Comparison of ENCODE assay signal across 16 cellular contexts in genomic region chr5:53006920-53007890, GRCh38. TPM values are rescaled to one million over a fixed set of nuclear protein-coding genes. Genes with fewer than 3 reads are reported as not detected.
A peak's percentile ranks its signal among the peaks of the same experiment; 100 is the strongest.
DNase-seq lines count a peak whose midpoint lies in the region; ATAC-seq lines count a peak whose summit lies in the region.
"Had no signal": no experiment of that assay in that cellular context is flagged by ENCODE, and none has a peak within 500 bp of the region (broad histone marks: within the 10 kb centered on the region; RNA-seq: fewer than 3 reads in every experiment).

No MANE protein-coding gene starts in this region.

- peak overlapping the region; percentile 65 for H2AK5ac ChIP-seq in mesenchymal stem cell (ENCODE audit: low read length, severe bottlenecking)

- peaks cover 12% of the 10 kb centered on the region for H3K79me1 ChIP-seq in mesenchymal stem cell (replicated peaks; ENCODE audit: low read length, poor library complexity, severe bottlenecking)

- DNase-seq in activated CD4-positive, alpha-beta T cell treated with anti-CD3 and anti-CD28 coated beads, Interleukin-2, amount 10 ng/mL, durations not matched to agents 7 days and 5 days: no peak
- DNase-seq in activated CD4-positive, alpha-beta T cell treated with anti-CD3 and anti-CD28 coated beads, Interleukin-2, amount 50 U/mL, for 1 hour: no peak
- DNase-seq in OCI-M1 (lab: John Stamatoyannopoulos, UW): peak; percentile 58
- DNase-seq in adipocyte (ENCODE audit: low read depth): no peak
- peak; percentile 54 for DNase-seq in mesenchymal stem cell
- no peak for DNase-seq in A172 (ENCODE audit: low spot score)
- DNase-seq: activated T-cell treated with anti-CD3 and anti-CD28 coated beads for 4 hours, NCI-H1417 treated with DMSO at 0.1 percent for 48 hours, NCI-H226, upper lobe of right lung had no signal

- H3K27ac ChIP-seq in mesenchymal stem cell (ENCODE audit: low read length, poor library complexity, severe bottlenecking): no peak overlapping the region
- H3K27ac ChIP-seq: gastroesophageal sphincter, upper lobe of right lung had no signal

- H2BK12ac ChIP-seq in mesenchymal stem cell (ENCODE audit: low read length in 2 of 2): no peak overlapping the region

- peaks cover 75% of the 10 kb centered on the region for H3K4me1 Mint-ChIP-seq in activated CD4-positive, alpha-beta T cell treated with anti-CD3 and anti-CD28 coated beads, Interleukin-2, amount 10 ng/mL, durations not matched to agents 7 days and 5 days

- no peak overlapping the region for H4K8ac ChIP-seq in mesenchymal stem cell (ENCODE audit: low read length)

- H3K9me3 Mint-ChIP-seq in activated CD4-positive, alpha-beta T cell treated with anti-CD3 and anti-CD28 coated beads, Interleukin-2, amount 10 ng/mL, durations not matched to agents 7 days and 5 days: peaks cover 4% of the 10 kb centered on the region
- H3K9me3 Mint-ChIP-seq: stimulated activated effector memory CD8-positive, alpha-beta T cell treated with anti-CD3 and anti-CD28 coated beads, Interleukin-12 subunit alpha, Interleukin-12 subunit beta, amount 100 ng/mL, for 72 hours had no signal

- no peak overlapping the region for H3K23ac ChIP-seq in mesenchymal stem cell (ENCODE audit: low read length in 2 of 2)

- peaks cover 15% of the 10 kb centered on the region for H3K36me3 Mint-ChIP-seq in activated CD4-positive, alpha-beta T cell treated with anti-CD3 and anti-CD28 coated beads, Interleukin-2, amount 10 ng/mL, durations not matched to agents 7 days and 5 days (ENCODE audit: low read depth)

- H3K9ac ChIP-seq in adipocyte (ENCODE audit: low read length) (peak overlapping the region; percentile 14), mesenchymal stem cell (ENCODE audit: low read length) (peak overlapping the region; percentile 37)

- no peak overlapping the region for H2AFZ ChIP-seq in mesenchymal stem cell (ENCODE audit: low read depth, low read length)

- ATAC-seq in HG03135 (IDR thresholded peaks at IDR 0.05; ENCODE audit: unreplicated experiment) (no peak), GM19351 (IDR thresholded peaks at IDR 0.05; ENCODE audit: unreplicated experiment) (no peak)
- ATAC-seq: gastroesophageal sphincter; K562; sciatic nerve; stimulated activated effector memory CD8-positive, alpha-beta T cell treated with anti-CD3 and anti-CD28 coated beads, Interleukin-12 subunit alpha, Interleukin-12 subunit beta, amount 100 ng/mL, for 72 hours; upper lobe of right lung had no signal

- peak overlapping the region in 1 of 2 experiments; percentile 54 for H3K18ac ChIP-seq in mesenchymal stem cell (ENCODE audit: low read depth in 1 of 2, low read length in 2 of 2)

- peak overlapping the region; percentile 9 for H3K4me3 Mint-ChIP-seq in activated CD4-positive, alpha-beta T cell treated with anti-CD3 and anti-CD28 coated beads, Interleukin-2, amount 10 ng/mL, durations not matched to agents 7 days and 5 days
- H3K4me3 Mint-ChIP-seq: stimulated activated effector memory CD8-positive, alpha-beta T cell treated with anti-CD3 and anti-CD28 coated beads, Interleukin-12 subunit alpha, Interleukin-12 subunit beta, amount 100 ng/mL, for 72 hours had no signal

- H4K91ac ChIP-seq in mesenchymal stem cell (ENCODE audit: low read length): no peak overlapping the region

- H3K4me1 ChIP-seq in adipocyte (ENCODE audit: control insufficient read depth, insufficient read depth, low read length) (peaks cover 16% of the 10 kb centered on the region), mesenchymal stem cell (ENCODE audit: control insufficient read depth, insufficient read depth, low read depth, low read length) (no peaks in the 10 kb centered on the region)

- H3K27me3 Mint-ChIP-seq in activated CD4-positive, alpha-beta T cell treated with anti-CD3 and anti-CD28 coated beads, Interleukin-2, amount 10 ng/mL, durations not matched to agents 7 days and 5 days: peaks cover 5% of the 10 kb centered on the region

- H3K14ac ChIP-seq in mesenchymal stem cell (ENCODE audit: low read length in 2 of 2): no peak overlapping the region

- H3K27me3 ChIP-seq in adipocyte (replicated peaks; ENCODE audit: control insufficient read depth, insufficient read depth, low read length) (no peaks in the 10 kb centered on the region), mesenchymal stem cell (ENCODE audit: control insufficient read depth in 1 of 2, insufficient read depth in 1 of 2, low read length in 2 of 2) (no peaks in the 10 kb centered on the region)
- H3K27me3 ChIP-seq: gastroesophageal sphincter, upper lobe of right lung had no signal

- H3K4me3 ChIP-seq in adipocyte (ENCODE audit: low read length): peak overlapping the region; percentile 56
- no peak overlapping the region for H3K4me3 ChIP-seq in mesenchymal stem cell (ENCODE audit: insufficient read depth in 1 of 2, low read depth in 1 of 2, low read length in 2 of 2)
- H3K4me3 ChIP-seq: gastroesophageal sphincter, K562, upper lobe of right lung had no signal

- H3K9me3 ChIP-seq in adipocyte (ENCODE audit: control insufficient read depth, low read length): no peaks in the 10 kb centered on the region
- H3K9me3 ChIP-seq in mesenchymal stem cell (ENCODE audit: control insufficient read depth, low read length): no peaks in the 10 kb centered on the region
- H3K9me3 ChIP-seq: gastroesophageal sphincter, upper lobe of right lung had no signal

- CTCF ChIA-PET in activated CD4-positive, alpha-beta T cell treated with anti-CD3 and anti-CD28 coated beads, Interleukin-2, amount 10 ng/mL, durations not matched to agents 7 days and 5 days (lab: Charles Lee): no interaction called here

- 48% methylated on average over 2 of the region's 4 CpGs for WGBS in mesenchymal stem cell

- no peaks in the 10 kb centered on the region for H3K36me3 ChIP-seq in adipocyte (ENCODE audit: control insufficient read depth, insufficient read depth, low read length, severe bottlenecking)
- peaks cover 0 to 8% of the 10 kb centered on the region in 2 experiments for H3K36me3 ChIP-seq in mesenchymal stem cell (ENCODE audit: control insufficient read depth in 1 of 2, insufficient read depth in 2 of 2, low read depth in 1 of 2, low read length in 2 of 2)
- H3K36me3 ChIP-seq: upper lobe of right lung had no signal

- no peak overlapping the region for H3K4ac ChIP-seq in mesenchymal stem cell (ENCODE audit: low read depth in 1 of 2, low read length in 2 of 2)

- H2BK5ac ChIP-seq in mesenchymal stem cell (ENCODE audit: low read depth, low read length, poor library complexity, severe bottlenecking): peak overlapping the region; percentile 44

- peak overlapping the region; percentile 58 for H3K27ac Mint-ChIP-seq in activated CD4-positive, alpha-beta T cell treated with anti-CD3 and anti-CD28 coated beads, Interleukin-2, amount 10 ng/mL, durations not matched to agents 7 days and 5 days

- H2BK15ac ChIP-seq in mesenchymal stem cell (ENCODE audit: low read depth, poor library complexity, severe bottlenecking): no peak overlapping the region

- no peak overlapping the region for H3K4me2 ChIP-seq in mesenchymal stem cell (ENCODE audit: low read length, poor library complexity, severe bottlenecking)

- POLR2A ChIA-PET in activated CD4-positive, alpha-beta T cell treated with anti-CD3 and anti-CD28 coated beads, Interleukin-2, amount 10 ng/mL, durations not matched to agents 7 days and 5 days (lab: Charles Lee): no interaction called here

- H2BK120ac ChIP-seq in mesenchymal stem cell (ENCODE audit: low read depth, low read length): no peak overlapping the region

RNA-seq across cellular contexts. Expression of gene ITGA2, which starts 18.1 kb away (rescaled TPM):
- total RNA-seq in activated CD4-positive, alpha-beta T cell treated with anti-CD3 and anti-CD28 coated beads, Interleukin-2, amount 10 ng/mL, durations not matched to agents 7 days and 5 days: 1 to 10 TPM; 3.9 to 4.0 TPM
- 24.1 TPM for polyA plus RNA-seq in mesenchymal stem cell (2013, experiment 1 of 2)
- 23.8 TPM for polyA plus RNA-seq in mesenchymal stem cell (2013, experiment 2 of 2)
- total RNA-seq in A172 (2014; rRNA removed; shearing (Covaris generic)): 13.4 and 21.8 TPM in 2 replicates

Comparison
In these comparisons a context has a peak if more than half of its experiments do, and no peak if none do; other contexts are left out.
1. DNase-seq: peak in OCI-M1 (single experiment) and mesenchymal stem cell (single experiment); none in activated CD4-positive, alpha-beta T cell treated with anti-CD3 and anti-CD28 coated beads, Interleukin-2, amount 10 ng/mL, durations not matched to agents 7 days and 5 days (single experiment), activated CD4-positive, alpha-beta T cell treated with anti-CD3 and anti-CD28 coated beads, Interleukin-2, amount 50 U/mL, for 1 hour (single experiment), adipocyte (single experiment) and A172 (single experiment).